In genomic region chr17:68161644-68162428, GRCh38 we compare ENCODE assay signal across 23 cellular contexts.
DNase-seq lines count a peak whose midpoint lies in the region; ATAC-seq and TF ChIP-seq lines count a peak whose summit lies in the region.
"Had no signal": no experiment of that assay in that cellular context is flagged by ENCODE, and none has a peak within 500 bp of the region (broad histone marks: within the 10 kb centered on the region; RNA-seq: fewer than 3 reads in every experiment).

No MANE protein-coding gene starts in this region.

- H3K4ac ChIP-seq in mesendoderm (ENCODE audit: low read depth, low read length): no peak overlapping the region

- H4K8ac ChIP-seq in mesendoderm (ENCODE audit: low read depth, low read length): no peak overlapping the region

- TF ChIP-seq CTCF in gastroesophageal sphincter (IDR thresholded peaks at IDR 0.05): no peak

- no peak overlapping the region for H3K23ac ChIP-seq in mesendoderm (ENCODE audit: low read length)

- no peak overlapping the region for H2BK120ac ChIP-seq in mesendoderm (ENCODE audit: low read depth, low read length)

- DNase-seq in Caki2 (ENCODE audit: low read depth): peak; percentile 40
- DNase-seq in M059J (ENCODE audit: low read depth): peak; percentile 59
- DNase-seq in mesendoderm: peak; percentile 18
- no peak for DNase-seq in NCI-H510A treated with DMSO at 0.1 percent for 48 hours (lab: John Stamatoyannopoulos, UW)
- DNase-seq in ecto neural progenitor cell (ENCODE audit: low spot score): no peak
- DNase-seq: activated B cell treated with CpG ODN at 0.5 μM for 24 hours; activated CD8-positive, alpha-beta T cell treated with anti-CD3 and anti-CD28 coated beads, Interleukin-2, amount 10 ng/mL, durations not matched to agents 7 days and 5 days; activated naive CD4-positive, alpha-beta T cell treated with anti-CD3 and anti-CD28 coated beads, Interleukin-2, amount 50 U/mL, for 16 hours; activated T-cell treated with anti-CD3 and anti-CD28 coated beads, Interleukin-2, amount 50 U/mL, for 48 hours; DMS79; GOT3; kidney glomerular epithelial cell; mucosa of descending colon; NCI-H1105 treated with DMSO at 0.1 percent for 48 hours; NCI-H2081 treated with DMSO at 0.1 percent for 48 hours; NCI-H526 had no signal

- H3K27ac ChIP-seq in gastroesophageal sphincter: peak overlapping the region in 2 of 4 donors; percentile 39 to 56
- no peak overlapping the region for H3K27ac ChIP-seq in mesendoderm (ENCODE audit: low read depth, low read length)
- H3K27ac ChIP-seq: C4-2B, neural progenitor cell, SJSA1 had no signal

- no peak overlapping the region for H3K56ac ChIP-seq in mesendoderm (ENCODE audit: low read length)

- no peak overlapping the region for H3K18ac ChIP-seq in mesendoderm (ENCODE audit: low read length)

- no peaks in the 10 kb centered on the region for H3K9me3 ChIP-seq in gastroesophageal sphincter
- H3K9me3 ChIP-seq: mucosa of descending colon, SJSA1 had no signal

- H3K79me2 ChIP-seq in mesendoderm (ENCODE audit: control insufficient read depth, insufficient read depth, low read length): no peaks in the 10 kb centered on the region

- H2BK5ac ChIP-seq in mesendoderm (ENCODE audit: low read length): no peak overlapping the region

- H3K36me3 ChIP-seq in gastroesophageal sphincter: peaks cover 0 to 13% of the 10 kb centered on the region in 2 donors
- H3K36me3 ChIP-seq in mesendoderm (ENCODE audit: control insufficient read depth, insufficient read depth, low read length): no peaks in the 10 kb centered on the region
- H3K36me3 ChIP-seq: neural progenitor cell, SJSA1 had no signal

- TF ChIP-seq EP300 in gastroesophageal sphincter (IDR thresholded peaks at IDR 0.05): no peak

- H3K4me3 ChIP-seq in gastroesophageal sphincter (no peak overlapping the region), mesendoderm (ENCODE audit: low read length) (no peak overlapping the region)
- H3K4me3 ChIP-seq: coronary artery, mucosa of descending colon, neural progenitor cell, SJSA1 had no signal

- no peak overlapping the region for H4K5ac ChIP-seq in mesendoderm (ENCODE audit: low read length)

- no peaks in the 10 kb centered on the region for H3K27me3 ChIP-seq in gastroesophageal sphincter
- H3K27me3 ChIP-seq in mesendoderm (ENCODE audit: insufficient read depth, low read length, poor library complexity): no peaks in the 10 kb centered on the region
- H3K27me3 ChIP-seq: neural progenitor cell, SJSA1 had no signal

- no peak overlapping the region for H2BK15ac ChIP-seq in mesendoderm (replicated peaks; ENCODE audit: low read depth)

- TF ChIP-seq POLR2A in gastroesophageal sphincter (IDR thresholded peaks at IDR 0.05): no peak

- H3K4me2 ChIP-seq in mesendoderm (ENCODE audit: low read length): no peak overlapping the region
- H3K4me2 ChIP-seq: neural progenitor cell had no signal

- no peaks in the 10 kb centered on the region for H3K79me1 ChIP-seq in mesendoderm (ENCODE audit: low read length)

- no peaks in the 10 kb centered on the region for H3K4me1 ChIP-seq in gastroesophageal sphincter
- no peaks in the 10 kb centered on the region for H3K4me1 ChIP-seq in mesendoderm (ENCODE audit: control insufficient read depth, low read depth, low read length)
- H3K4me1 ChIP-seq: neural progenitor cell, SJSA1 had no signal

- H3K9ac ChIP-seq in mesendoderm (ENCODE audit: low read length): no peak overlapping the region
- H3K9ac ChIP-seq: neural progenitor cell had no signal

- WGBS in gastroesophageal sphincter (ENCODE audit: low coverage in 1 of 2), 2 donors: 73 to 81% methylated on average over 4 to 6 of the region's 12 CpGs
- no CpG with 5 or more reads among the region's 12 CpGs for WGBS in mesendoderm (ENCODE audit: extremely low coverage, insufficient coverage, low lambda C conversion rate)

- in situ Hi-C loops in Caki2 (cut with HindIII; ENCODE audit: low pct_unique_long_range_greater_than_20kb, low sequenced_read_pairs): no loop called here

- ATAC-seq in gastroesophageal sphincter (peak; percentile 82), GM21737 (IDR thresholded peaks at IDR 0.05; ENCODE audit: unreplicated experiment) (no peak), GM19397 (IDR thresholded peaks at IDR 0.05; ENCODE audit: unreplicated experiment) (no peak)
- ATAC-seq: activated CD8-positive, alpha-beta T cell treated with anti-CD3 and anti-CD28 coated beads, Interleukin-2, amount 10 ng/mL, durations not matched to agents 7 days and 5 days; mucosa of descending colon had no signal

- H2AK5ac ChIP-seq in mesendoderm (ENCODE audit: low read length): no peak overlapping the region

Comparison
In these comparisons a context has a peak if more than half of its experiments do, and no peak if none do; other contexts are left out.
1. DNase-seq: peak in Caki2 (single experiment), M059J (single experiment) and mesendoderm (single experiment); none in NCI-H510A treated with DMSO at 0.1 percent for 48 hours (single experiment) and ecto neural progenitor cell (single experiment).